ENCODE assay signal across 1 cellular context in the genomic region with DNA sequence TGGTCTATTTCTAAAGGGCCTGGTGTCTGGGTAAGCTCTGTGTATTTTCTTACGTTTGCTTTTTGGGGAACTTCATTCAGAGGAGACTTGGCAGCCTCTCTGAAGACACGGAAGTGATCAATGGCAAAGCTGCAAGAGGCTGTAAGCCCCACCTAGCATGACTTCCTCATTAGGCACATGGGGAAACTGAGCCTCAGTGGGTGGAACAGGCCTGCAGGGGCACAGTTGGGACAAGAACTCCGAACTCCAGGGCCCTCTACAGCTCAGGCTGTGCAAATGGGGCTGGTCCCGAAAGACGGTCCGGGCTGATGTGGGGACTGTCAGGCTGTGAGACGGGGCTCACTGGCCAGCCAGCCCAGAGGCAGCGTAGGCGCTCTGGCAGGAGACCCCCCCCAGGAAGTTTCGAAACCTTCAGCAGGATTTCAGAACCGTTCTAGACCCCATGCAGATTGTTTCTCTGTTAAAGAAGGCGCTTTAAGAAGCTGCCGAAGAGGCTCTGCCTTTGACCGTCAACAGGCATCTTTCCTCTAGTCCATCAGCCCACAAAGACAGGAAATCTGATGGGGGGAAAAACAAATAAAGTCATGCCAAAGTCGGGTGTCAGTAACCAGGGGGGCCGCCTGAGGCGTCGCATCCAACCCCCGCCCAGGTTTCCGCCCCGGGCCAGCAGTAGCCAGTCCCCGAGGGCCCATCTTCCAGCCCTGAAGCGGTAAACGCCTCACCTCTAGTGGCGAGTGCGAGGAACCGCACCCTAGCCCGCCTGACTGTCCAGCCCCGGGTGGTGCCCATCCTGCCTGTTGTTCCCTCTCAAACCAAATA.
TF ChIP-seq lines count a peak whose summit lies in the region.

No MANE protein-coding gene starts in this region.

TF ChIP-seq in HepG2, 621 proteins besides CTCF, POLR2A, EP300 and RAD21 (continued from another document and continues in another):
- TF ChIP-seq PATZ1 (CRISPR knock-in tag; IDR thresholded peaks at IDR 0.05) (peak; percentile 56), ZNF710 (CRISPR knock-in tag; IDR thresholded peaks at IDR 0.05; ENCODE audit: borderline replicate concordance) (peak; percentile 65; the same call in 1 of the 2 replicates), KDM3A (CRISPR knock-in tag; IDR thresholded peaks at IDR 0.05; ENCODE audit: low read depth) (0 out of 2 replicates have a peak, but pooled peaks have one; percentile 41), NFKB2 (CRISPR knock-in tag; IDR thresholded peaks at IDR 0.05; ENCODE audit: borderline replicate concordance) (peak; percentile 62; the same call in 1 of the 2 replicates), ERF (CRISPR knock-in tag; IDR thresholded peaks at IDR 0.05) (0 out of 2 replicates have a peak, but pooled peaks have one; percentile 54), SAP130 (CRISPR knock-in tag; IDR thresholded peaks at IDR 0.05; ENCODE audit: low read depth) (peak; percentile 35; the same call in 1 of the 2 replicates), UBTF (CRISPR knock-in tag; IDR thresholded peaks at IDR 0.05) (peak; percentile 36; the same call in 1 of the 2 replicates), CBX5 (CRISPR knock-in tag; IDR thresholded peaks at IDR 0.05; ENCODE audit: borderline replicate concordance) (peak; percentile 67; the same call in 1 of the 2 replicates), PAWR (CRISPR knock-in tag; IDR thresholded peaks at IDR 0.05; ENCODE audit: borderline replicate concordance) (no peak), KDM2A (CRISPR knock-in tag; IDR thresholded peaks at IDR 0.05; ENCODE audit: borderline replicate concordance, low read depth) (peak; percentile 78; the same call in 1 of the 2 replicates), FOXA3 (CRISPR knock-in tag; IDR thresholded peaks at IDR 0.05) (0 out of 2 replicates have a peak, but pooled peaks have one; percentile 19), ZNF598 (CRISPR knock-in tag; IDR thresholded peaks at IDR 0.05; ENCODE audit: borderline replicate concordance) (peak; percentile 86; the same call in 1 of the 2 replicates), ETV6 (CRISPR knock-in tag; conservative IDR thresholded peaks at IDR 0.05) (no peak), ELF3 (CRISPR knock-in tag; IDR thresholded peaks at IDR 0.05) (0 out of 2 replicates have a peak, but pooled peaks have one; percentile 29), HNRNPLL (IDR thresholded peaks at IDR 0.05; ENCODE audit: low read depth, low read length, poor library complexity, severe bottlenecking) (peak; percentile 24), KDM5B (CRISPR knock-in tag; IDR thresholded peaks at IDR 0.05; ENCODE audit: borderline replicate concordance) (0 out of 2 replicates have a peak, but pooled peaks have one; percentile 44), SMC3 (IDR thresholded peaks at IDR 0.05; ENCODE audit: low read length) (peak; percentile 44), ZNF768 (CRISPR knock-in tag; IDR thresholded peaks at IDR 0.05) (0 out of 2 replicates have a peak, but pooled peaks have one; percentile 15), XRCC5 (optimal IDR thresholded peaks at IDR 0.05; ENCODE audit: low read length) (peak; percentile 63), SOX13 (IDR thresholded peaks at IDR 0.05) (no peak), SOX13 (CRISPR knock-in tag; conservative IDR thresholded peaks at IDR 0.05 in 1 of 2, IDR thresholded peaks at IDR 0.05 in 1 of 2) (0 out of 4 replicates have a peak, but pooled peaks of 1 of the 2 experiments have one; percentile 26), ZNF580 (CRISPR knock-in tag; IDR thresholded peaks at IDR 0.05; ENCODE audit: borderline replicate concordance, low read depth) (no peak), ZNF274 (CRISPR knock-in tag; IDR thresholded peaks at IDR 0.05) (peak; percentile 63; the same call in 1 of the 2 replicates), ZNF569 (CRISPR knock-in tag; IDR thresholded peaks at IDR 0.05; ENCODE audit: borderline replicate concordance) (no peak), AGO1 (IDR thresholded peaks at IDR 0.05; ENCODE audit: low read depth, low read length, poor library complexity, severe bottlenecking) (peak; percentile 63), TCF7 (IDR thresholded peaks at IDR 0.05; ENCODE audit: low read depth) (no peak), ZKSCAN1 (IDR thresholded peaks at IDR 0.05; ENCODE audit: low read length) (no peak), NFYC (CRISPR knock-in tag; IDR thresholded peaks at IDR 0.05) (no peak), ZBTB38 (CRISPR knock-in tag; IDR thresholded peaks at IDR 0.05) (peak; percentile 12; the same call in 1 of the 2 replicates), ZGPAT (CRISPR knock-in tag; IDR thresholded peaks at IDR 0.05) (0 out of 2 replicates have a peak, but pooled peaks have one; percentile 26), ZSCAN25 (CRISPR knock-in tag; IDR thresholded peaks at IDR 0.05) (0 out of 2 replicates have a peak, but pooled peaks have one; percentile 27)
- TF ChIP-seq, protein P1, sequence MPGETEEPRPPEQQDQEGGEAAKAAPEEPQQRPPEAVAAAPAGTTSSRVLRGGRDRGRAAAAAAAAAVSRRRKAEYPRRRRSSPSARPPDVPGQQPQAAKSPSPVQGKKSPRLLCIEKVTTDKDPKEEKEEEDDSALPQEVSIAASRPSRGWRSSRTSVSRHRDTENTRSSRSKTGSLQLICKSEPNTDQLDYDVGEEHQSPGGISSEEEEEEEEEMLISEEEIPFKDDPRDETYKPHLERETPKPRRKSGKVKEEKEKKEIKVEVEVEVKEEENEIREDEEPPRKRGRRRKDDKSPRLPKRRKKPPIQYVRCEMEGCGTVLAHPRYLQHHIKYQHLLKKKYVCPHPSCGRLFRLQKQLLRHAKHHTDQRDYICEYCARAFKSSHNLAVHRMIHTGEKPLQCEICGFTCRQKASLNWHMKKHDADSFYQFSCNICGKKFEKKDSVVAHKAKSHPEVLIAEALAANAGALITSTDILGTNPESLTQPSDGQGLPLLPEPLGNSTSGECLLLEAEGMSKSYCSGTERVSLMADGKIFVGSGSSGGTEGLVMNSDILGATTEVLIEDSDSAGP (CRISPR knock-in tag; IDR thresholded peaks at IDR 0.05; ENCODE audit: borderline replicate concordance): peak; percentile 37; the same call in 1 of the 2 replicates
- TF ChIP-seq, protein P2, sequence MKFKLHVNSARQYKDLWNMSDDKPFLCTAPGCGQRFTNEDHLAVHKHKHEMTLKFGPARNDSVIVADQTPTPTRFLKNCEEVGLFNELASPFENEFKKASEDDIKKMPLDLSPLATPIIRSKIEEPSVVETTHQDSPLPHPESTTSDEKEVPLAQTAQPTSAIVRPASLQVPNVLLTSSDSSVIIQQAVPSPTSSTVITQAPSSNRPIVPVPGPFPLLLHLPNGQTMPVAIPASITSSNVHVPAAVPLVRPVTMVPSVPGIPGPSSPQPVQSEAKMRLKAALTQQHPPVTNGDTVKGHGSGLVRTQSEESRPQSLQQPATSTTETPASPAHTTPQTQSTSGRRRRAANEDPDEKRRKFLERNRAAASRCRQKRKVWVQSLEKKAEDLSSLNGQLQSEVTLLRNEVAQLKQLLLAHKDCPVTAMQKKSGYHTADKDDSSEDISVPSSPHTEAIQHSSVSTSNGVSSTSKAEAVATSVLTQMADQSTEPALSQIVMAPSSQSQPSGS (CRISPR knock-in tag; IDR thresholded peaks at IDR 0.05): no peak
- TF ChIP-seq, protein P3, sequence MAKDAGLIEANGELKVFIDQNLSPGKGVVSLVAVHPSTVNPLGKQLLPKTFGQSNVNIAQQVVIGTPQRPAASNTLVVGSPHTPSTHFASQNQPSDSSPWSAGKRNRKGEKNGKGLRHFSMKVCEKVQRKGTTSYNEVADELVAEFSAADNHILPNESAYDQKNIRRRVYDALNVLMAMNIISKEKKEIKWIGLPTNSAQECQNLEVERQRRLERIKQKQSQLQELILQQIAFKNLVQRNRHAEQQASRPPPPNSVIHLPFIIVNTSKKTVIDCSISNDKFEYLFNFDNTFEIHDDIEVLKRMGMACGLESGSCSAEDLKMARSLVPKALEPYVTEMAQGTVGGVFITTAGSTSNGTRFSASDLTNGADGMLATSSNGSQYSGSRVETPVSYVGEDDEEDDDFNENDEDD (CRISPR knock-in tag; IDR thresholded peaks at IDR 0.05; ENCODE audit: borderline replicate concordance): peak; percentile 36; the same call in 1 of the 2 replicates
- TF ChIP-seq, protein P4, sequence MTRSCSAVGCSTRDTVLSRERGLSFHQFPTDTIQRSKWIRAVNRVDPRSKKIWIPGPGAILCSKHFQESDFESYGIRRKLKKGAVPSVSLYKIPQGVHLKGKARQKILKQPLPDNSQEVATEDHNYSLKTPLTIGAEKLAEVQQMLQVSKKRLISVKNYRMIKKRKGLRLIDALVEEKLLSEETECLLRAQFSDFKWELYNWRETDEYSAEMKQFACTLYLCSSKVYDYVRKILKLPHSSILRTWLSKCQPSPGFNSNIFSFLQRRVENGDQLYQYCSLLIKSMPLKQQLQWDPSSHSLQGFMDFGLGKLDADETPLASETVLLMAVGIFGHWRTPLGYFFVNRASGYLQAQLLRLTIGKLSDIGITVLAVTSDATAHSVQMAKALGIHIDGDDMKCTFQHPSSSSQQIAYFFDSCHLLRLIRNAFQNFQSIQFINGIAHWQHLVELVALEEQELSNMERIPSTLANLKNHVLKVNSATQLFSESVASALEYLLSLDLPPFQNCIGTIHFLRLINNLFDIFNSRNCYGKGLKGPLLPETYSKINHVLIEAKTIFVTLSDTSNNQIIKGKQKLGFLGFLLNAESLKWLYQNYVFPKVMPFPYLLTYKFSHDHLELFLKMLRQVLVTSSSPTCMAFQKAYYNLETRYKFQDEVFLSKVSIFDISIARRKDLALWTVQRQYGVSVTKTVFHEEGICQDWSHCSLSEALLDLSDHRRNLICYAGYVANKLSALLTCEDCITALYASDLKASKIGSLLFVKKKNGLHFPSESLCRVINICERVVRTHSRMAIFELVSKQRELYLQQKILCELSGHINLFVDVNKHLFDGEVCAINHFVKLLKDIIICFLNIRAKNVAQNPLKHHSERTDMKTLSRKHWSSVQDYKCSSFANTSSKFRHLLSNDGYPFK (CRISPR knock-in tag; IDR thresholded peaks at IDR 0.05; ENCODE audit: borderline replicate concordance): peak; percentile 20; the same call in 1 of the 2 replicates
- TF ChIP-seq, protein P5, sequence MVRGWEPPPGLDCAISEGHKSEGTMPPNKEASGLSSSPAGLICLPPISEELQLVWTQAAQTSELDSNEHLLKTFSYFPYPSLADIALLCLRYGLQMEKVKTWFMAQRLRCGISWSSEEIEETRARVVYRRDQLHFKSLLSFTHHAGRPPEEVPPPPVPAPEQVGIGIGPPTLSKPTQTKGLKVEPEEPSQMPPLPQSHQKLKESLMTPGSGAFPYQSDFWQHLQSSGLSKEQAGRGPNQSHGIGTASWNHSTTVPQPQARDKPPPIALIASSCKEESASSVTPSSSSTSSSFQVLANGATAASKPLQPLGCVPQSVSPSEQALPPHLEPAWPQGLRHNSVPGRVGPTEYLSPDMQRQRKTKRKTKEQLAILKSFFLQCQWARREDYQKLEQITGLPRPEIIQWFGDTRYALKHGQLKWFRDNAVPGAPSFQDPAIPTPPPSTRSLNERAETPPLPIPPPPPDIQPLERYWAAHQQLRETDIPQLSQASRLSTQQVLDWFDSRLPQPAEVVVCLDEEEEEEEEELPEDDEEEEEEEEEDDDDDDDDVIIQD (CRISPR knock-in tag; IDR thresholded peaks at IDR 0.05; ENCODE audit: low read depth): 0 out of 2 replicates have a peak, but pooled peaks have one; percentile 23
